28 cellular contexts compared by ENCODE assay signal in genomic region chr14:99081156-99081765, GRCh38.
"Had no signal": no experiment of that assay in that cellular context is flagged by ENCODE, and none has a peak within 500 bp of the region (broad histone marks: within the 10 kb centered on the region; RNA-seq: fewer than 3 reads in every experiment).

No MANE protein-coding gene starts in this region.

- H3K4me1 ChIP-seq: left ventricle myocardium inferior, pancreas, prostate gland, stomach, testis, thyroid gland, transverse colon, upper lobe of left lung, vagina had no signal

- H3K4me3 Mint-ChIP-seq: immature natural killer cell; naive thymus-derived CD4-positive, alpha-beta T cell; natural killer cell treated with Interleukin-12 subunit alpha and Interleukin-12 subunit beta and Interleukin-15 and Interleukin-18, amount 100 ng/mL, for 72 hours; stimulated activated naive B cell treated with anti-CD40 and anti-IgM and Interleukin-4, amounts not matched to agents 10 μg/mL and 1 μg/mL and 100 μg/mL, for 72 hours had no signal

- H3K36me3 Mint-ChIP-seq: stimulated activated naive B cell treated with anti-CD40 and anti-IgM and Interleukin-4, amounts not matched to agents 10 μg/mL and 1 μg/mL and 100 μg/mL, for 72 hours had no signal

- H3K4me3 ChIP-seq: left ventricle myocardium inferior, lung, mucosa of descending colon, pancreas, prostate gland, skin epidermis, stomach, testis, thyroid gland, transverse colon, upper lobe of left lung, vagina had no signal

- H3K27ac Mint-ChIP-seq: immature natural killer cell; naive thymus-derived CD4-positive, alpha-beta T cell; natural killer cell treated with Interleukin-12 subunit alpha and Interleukin-12 subunit beta and Interleukin-15 and Interleukin-18, amount 100 ng/mL, for 72 hours; stimulated activated naive B cell treated with anti-CD40 and anti-IgM and Interleukin-4, amounts not matched to agents 10 μg/mL and 1 μg/mL and 100 μg/mL, for 72 hours had no signal

- H3K4me1 Mint-ChIP-seq: immature natural killer cell; stimulated activated naive B cell treated with anti-CD40 and anti-IgM and Interleukin-4, amounts not matched to agents 10 μg/mL and 1 μg/mL and 100 μg/mL, for 72 hours had no signal

- H3K36me3 ChIP-seq: left ventricle myocardium inferior, pancreas, prostate gland, stomach, thyroid gland, transverse colon, upper lobe of left lung, vagina had no signal

- H3K9me3 Mint-ChIP-seq: immature natural killer cell had no signal

- H3K9me3 ChIP-seq: mucosa of descending colon, pancreas, prostate gland, testis, thyroid gland, transverse colon, vagina had no signal

- DNase-seq: hypothalamus; immature natural killer cell; left ventricle myocardium inferior; mesendoderm; midbrain; mucosa of descending colon; naive thymus-derived CD4-positive, alpha-beta T cell; pancreas; posterior cingulate gyrus; retina; right cardiac atrium; stimulated activated CD4-positive, alpha-beta T cell treated with anti-CD3 and anti-CD28 coated beads, Interleukin-12 subunit alpha, Interleukin-12 subunit beta, amount 100 ng/mL, for 4 hours; stimulated activated CD4-positive, alpha-beta T cell treated with anti-CD3 and anti-CD28 coated beads, Interleukin-15, amount 100 ng/mL, for 24 hours; stimulated activated CD4-positive, alpha-beta T cell treated with anti-CD3 and anti-CD28 coated beads, Interleukin-2, amount 100 ng/mL, for 24 hours; stimulated activated CD4-positive, alpha-beta T cell treated with anti-CD3 and anti-CD28 coated beads, Interleukin-4, amount 100 ng/mL, for 1 hour; stimulated activated naive B cell treated with anti-CD40 and anti-IgM and Interleukin-4, amounts not matched to agents 10 μg/mL and 1 μg/mL and 100 μg/mL, for 72 hours; stimulated activated naive CD8-positive, alpha-beta T cell treated with anti-CD3 and anti-CD28 coated beads, Interleukin-15, Interleukin-2, amounts not matched to agents 100 U/mL and 50 U/mL, for 24 hours; stomach; testis; thyroid gland; transverse colon; upper lobe of left lung had no signal

- ATAC-seq: mucosa of descending colon; naive thymus-derived CD4-positive, alpha-beta T cell; natural killer cell treated with Interleukin-12 subunit alpha and Interleukin-12 subunit beta and Interleukin-15 and Interleukin-18, amount 100 ng/mL, for 72 hours; pancreas; right cardiac atrium; sciatic nerve; stimulated activated naive B cell treated with anti-CD40 and anti-IgM and Interleukin-4, amounts not matched to agents 10 μg/mL and 1 μg/mL and 100 μg/mL, for 72 hours; stimulated activated naive CD8-positive, alpha-beta T cell treated with anti-CD3 and anti-CD28 coated beads, Interleukin-15, Interleukin-2, amounts not matched to agents 100 U/mL and 50 U/mL, for 24 hours had no signal

- H3K27me3 Mint-ChIP-seq: natural killer cell treated with Interleukin-12 subunit alpha and Interleukin-12 subunit beta and Interleukin-15 and Interleukin-18, amount 100 ng/mL, for 72 hours; stimulated activated naive B cell treated with anti-CD40 and anti-IgM and Interleukin-4, amounts not matched to agents 10 μg/mL and 1 μg/mL and 100 μg/mL, for 72 hours had no signal

- H3K27ac ChIP-seq: left ventricle myocardium inferior, pancreas, prostate gland, skin epidermis, stomach, testis, thyroid gland, transverse colon, upper lobe of left lung, vagina had no signal

- H3K27me3 ChIP-seq: pancreas, testis, thyroid gland, transverse colon, upper lobe of left lung, vagina had no signal
